In the genomic region with DNA sequence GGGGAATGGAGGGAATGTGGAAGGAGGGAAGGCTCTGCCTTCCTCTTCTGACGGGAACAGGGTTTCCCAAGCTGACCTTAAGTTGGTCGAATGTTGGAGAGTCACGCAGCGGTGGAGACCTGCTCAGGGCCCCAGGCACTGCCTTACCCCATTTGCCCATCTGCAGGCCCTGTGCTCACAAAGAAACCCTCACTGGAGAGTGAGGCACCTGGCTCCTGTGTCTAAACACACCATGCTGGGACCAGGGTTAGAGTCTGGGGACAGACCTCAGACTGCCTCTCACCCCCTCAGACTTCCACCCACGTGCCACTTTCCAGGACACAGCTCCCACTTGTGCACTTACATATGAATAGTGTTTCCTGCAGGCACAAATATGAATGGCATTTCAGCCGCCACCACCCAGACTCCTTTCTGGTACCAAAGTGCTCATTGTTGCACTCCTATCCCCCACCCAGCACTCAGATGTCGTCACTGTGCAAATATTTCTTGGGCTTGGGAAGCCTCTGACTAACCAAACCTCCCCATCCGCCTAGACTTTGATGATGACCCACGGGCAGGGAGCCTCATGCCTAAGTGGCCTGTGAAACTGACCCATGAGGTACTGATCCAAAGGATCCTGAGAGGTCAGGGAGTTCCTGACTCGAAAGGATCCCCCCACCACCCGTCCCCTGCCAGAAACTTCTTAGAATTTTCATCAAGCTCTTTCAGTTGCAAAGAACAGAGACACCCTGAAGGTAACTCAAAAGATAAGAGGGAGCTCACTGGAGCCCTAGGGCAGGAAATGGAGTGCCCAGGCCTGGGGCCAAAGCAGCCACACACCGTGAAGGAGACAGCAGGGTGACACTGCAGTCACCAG, we compare ENCODE assay signal across 1 cellular context.
A peak's percentile ranks its signal among the peaks of the same experiment; 100 is the strongest.
TF ChIP-seq lines count a peak whose summit lies in the region.

No MANE protein-coding gene starts in this region.

TF ChIP-seq in HepG2, 621 proteins besides CTCF, POLR2A, EP300 and RAD21 (continued from another document and continues in another):
- peak; percentile 45; the same call in 1 of the 2 replicates for TF ChIP-seq ZNF280D (CRISPR knock-in tag; IDR thresholded peaks at IDR 0.05)
- TF ChIP-seq TEAD2 (CRISPR knock-in tag; IDR thresholded peaks at IDR 0.05) = no peak
- peak; percentile 92 for TF ChIP-seq CEBPG (CRISPR knock-in tag; IDR thresholded peaks at IDR 0.05)
- no peak for TF ChIP-seq ZNF776 (CRISPR knock-in tag; IDR thresholded peaks at IDR 0.05)
- TF ChIP-seq, protein P1, sequence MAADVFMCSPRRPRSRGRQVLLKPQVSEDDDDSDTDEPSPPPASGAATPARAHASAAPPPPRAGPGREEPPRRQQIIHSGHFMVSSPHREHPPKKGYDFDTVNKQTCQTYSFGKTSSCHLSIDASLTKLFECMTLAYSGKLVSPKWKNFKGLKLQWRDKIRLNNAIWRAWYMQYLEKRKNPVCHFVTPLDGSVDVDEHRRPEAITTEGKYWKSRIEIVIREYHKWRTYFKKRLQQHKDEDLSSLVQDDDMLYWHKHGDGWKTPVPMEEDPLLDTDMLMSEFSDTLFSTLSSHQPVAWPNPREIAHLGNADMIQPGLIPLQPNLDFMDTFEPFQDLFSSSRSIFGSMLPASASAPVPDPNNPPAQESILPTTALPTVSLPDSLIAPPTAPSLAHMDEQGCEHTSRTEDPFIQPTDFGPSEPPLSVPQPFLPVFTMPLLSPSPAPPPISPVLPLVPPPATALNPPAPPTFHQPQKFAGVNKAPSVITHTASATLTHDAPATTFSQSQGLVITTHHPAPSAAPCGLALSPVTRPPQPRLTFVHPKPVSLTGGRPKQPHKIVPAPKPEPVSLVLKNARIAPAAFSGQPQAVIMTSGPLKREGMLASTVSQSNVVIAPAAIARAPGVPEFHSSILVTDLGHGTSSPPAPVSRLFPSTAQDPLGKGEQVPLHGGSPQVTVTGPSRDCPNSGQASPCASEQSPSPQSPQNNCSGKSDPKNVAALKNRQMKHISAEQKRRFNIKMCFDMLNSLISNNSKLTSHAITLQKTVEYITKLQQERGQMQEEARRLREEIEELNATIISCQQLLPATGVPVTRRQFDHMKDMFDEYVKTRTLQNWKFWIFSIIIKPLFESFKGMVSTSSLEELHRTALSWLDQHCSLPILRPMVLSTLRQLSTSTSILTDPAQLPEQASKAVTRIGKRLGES (CRISPR knock-in tag; IDR thresholded peaks at IDR 0.05; ENCODE audit: borderline replicate concordance) = no peak
- no peak for TF ChIP-seq JUNB (CRISPR knock-in tag; IDR thresholded peaks at IDR 0.05; ENCODE audit: borderline replicate concordance)
- TF ChIP-seq, protein P2, sequence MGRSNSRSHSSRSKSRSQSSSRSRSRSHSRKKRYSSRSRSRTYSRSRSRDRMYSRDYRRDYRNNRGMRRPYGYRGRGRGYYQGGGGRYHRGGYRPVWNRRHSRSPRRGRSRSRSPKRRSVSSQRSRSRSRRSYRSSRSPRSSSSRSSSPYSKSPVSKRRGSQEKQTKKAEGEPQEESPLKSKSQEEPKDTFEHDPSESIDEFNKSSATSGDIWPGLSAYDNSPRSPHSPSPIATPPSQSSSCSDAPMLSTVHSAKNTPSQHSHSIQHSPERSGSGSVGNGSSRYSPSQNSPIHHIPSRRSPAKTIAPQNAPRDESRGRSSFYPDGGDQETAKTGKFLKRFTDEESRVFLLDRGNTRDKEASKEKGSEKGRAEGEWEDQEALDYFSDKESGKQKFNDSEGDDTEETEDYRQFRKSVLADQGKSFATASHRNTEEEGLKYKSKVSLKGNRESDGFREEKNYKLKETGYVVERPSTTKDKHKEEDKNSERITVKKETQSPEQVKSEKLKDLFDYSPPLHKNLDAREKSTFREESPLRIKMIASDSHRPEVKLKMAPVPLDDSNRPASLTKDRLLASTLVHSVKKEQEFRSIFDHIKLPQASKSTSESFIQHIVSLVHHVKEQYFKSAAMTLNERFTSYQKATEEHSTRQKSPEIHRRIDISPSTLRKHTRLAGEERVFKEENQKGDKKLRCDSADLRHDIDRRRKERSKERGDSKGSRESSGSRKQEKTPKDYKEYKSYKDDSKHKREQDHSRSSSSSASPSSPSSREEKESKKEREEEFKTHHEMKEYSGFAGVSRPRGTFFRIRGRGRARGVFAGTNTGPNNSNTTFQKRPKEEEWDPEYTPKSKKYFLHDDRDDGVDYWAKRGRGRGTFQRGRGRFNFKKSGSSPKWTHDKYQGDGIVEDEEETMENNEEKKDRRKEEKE (IDR thresholded peaks at IDR 0.05) = no peak
- peak; percentile 65 for TF ChIP-seq ZFY (CRISPR knock-in tag; IDR thresholded peaks at IDR 0.05)
- no peak for TF ChIP-seq ZMAT5 (CRISPR knock-in tag; IDR thresholded peaks at IDR 0.05; ENCODE audit: borderline replicate concordance, low read depth)
- no peak; the same call in none of the 2 replicates for TF ChIP-seq GFI1 (CRISPR knock-in tag; IDR thresholded peaks at IDR 0.05; ENCODE audit: borderline replicate concordance)
- TF ChIP-seq SRSF9 (IDR thresholded peaks at IDR 0.05; ENCODE audit: borderline replicate concordance, insufficient read depth, low read depth, low read length, poor library complexity, severe bottlenecking) = no peak
- TF ChIP-seq DRAP1 (CRISPR knock-in tag; IDR thresholded peaks at IDR 0.05) = 0 out of 2 replicates have a peak, but pooled peaks have one; percentile 49
- no peak for TF ChIP-seq STAT6 (CRISPR knock-in tag; IDR thresholded peaks at IDR 0.05; ENCODE audit: borderline replicate concordance)
- no peak; the same call in 1 of the 2 replicates for TF ChIP-seq TP53 (CRISPR knock-in tag; conservative IDR thresholded peaks at IDR 0.05)
- TF ChIP-seq ZMYM3 (CRISPR knock-in tag; IDR thresholded peaks at IDR 0.05) = peak; percentile 79
- TF ChIP-seq ZNF414 (CRISPR knock-in tag; IDR thresholded peaks at IDR 0.05) = peak; percentile 88
- TF ChIP-seq ZNF484 (CRISPR knock-in tag; IDR thresholded peaks at IDR 0.05; ENCODE audit: borderline replicate concordance, low read depth) = no peak
- TF ChIP-seq KDM5A (IDR thresholded peaks at IDR 0.05; ENCODE audit: borderline replicate concordance, low read length) = no peak
- TF ChIP-seq, protein P3, sequence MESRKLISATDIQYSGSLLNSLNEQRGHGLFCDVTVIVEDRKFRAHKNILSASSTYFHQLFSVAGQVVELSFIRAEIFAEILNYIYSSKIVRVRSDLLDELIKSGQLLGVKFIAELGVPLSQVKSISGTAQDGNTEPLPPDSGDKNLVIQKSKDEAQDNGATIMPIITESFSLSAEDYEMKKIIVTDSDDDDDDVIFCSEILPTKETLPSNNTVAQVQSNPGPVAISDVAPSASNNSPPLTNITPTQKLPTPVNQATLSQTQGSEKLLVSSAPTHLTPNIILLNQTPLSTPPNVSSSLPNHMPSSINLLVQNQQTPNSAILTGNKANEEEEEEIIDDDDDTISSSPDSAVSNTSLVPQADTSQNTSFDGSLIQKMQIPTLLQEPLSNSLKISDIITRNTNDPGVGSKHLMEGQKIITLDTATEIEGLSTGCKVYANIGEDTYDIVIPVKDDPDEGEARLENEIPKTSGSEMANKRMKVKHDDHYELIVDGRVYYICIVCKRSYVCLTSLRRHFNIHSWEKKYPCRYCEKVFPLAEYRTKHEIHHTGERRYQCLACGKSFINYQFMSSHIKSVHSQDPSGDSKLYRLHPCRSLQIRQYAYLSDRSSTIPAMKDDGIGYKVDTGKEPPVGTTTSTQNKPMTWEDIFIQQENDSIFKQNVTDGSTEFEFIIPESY (CRISPR knock-in tag; IDR thresholded peaks at IDR 0.05) = peak; percentile 50; the same call in 1 of the 2 replicates
- no peak for TF ChIP-seq REXO4 (CRISPR knock-in tag; IDR thresholded peaks at IDR 0.05; ENCODE audit: borderline replicate concordance)
- TF ChIP-seq ZBTB3 (CRISPR knock-in tag; IDR thresholded peaks at IDR 0.05; ENCODE audit: borderline replicate concordance, low read depth) = 0 out of 2 replicates have a peak, but pooled peaks have one; percentile 24
- peak; percentile 36; the same call in 1 of the 2 replicates for TF ChIP-seq SPEN (CRISPR knock-in tag; IDR thresholded peaks at IDR 0.05; ENCODE audit: low read depth)
- peak; percentile 96 for TF ChIP-seq FOSL2 (CRISPR knock-in tag; IDR thresholded peaks at IDR 0.05)
- TF ChIP-seq TEAD3 (CRISPR knock-in tag; optimal IDR thresholded peaks at IDR 0.05; ENCODE audit: borderline replicate concordance) = peak; percentile 99
- TF ChIP-seq ZFP36 (IDR thresholded peaks at IDR 0.05; ENCODE audit: borderline replicate concordance, low read depth, low read length, partially characterized antibody) = no peak
- TF ChIP-seq MBD4 (IDR thresholded peaks at IDR 0.05; ENCODE audit: borderline replicate concordance, low read length) = no peak
- no peak; the same call in 1 of the 2 replicates for TF ChIP-seq SRF (IDR thresholded peaks at IDR 0.05; ENCODE audit: low read depth, low read length)
- TF ChIP-seq, protein P4, sequence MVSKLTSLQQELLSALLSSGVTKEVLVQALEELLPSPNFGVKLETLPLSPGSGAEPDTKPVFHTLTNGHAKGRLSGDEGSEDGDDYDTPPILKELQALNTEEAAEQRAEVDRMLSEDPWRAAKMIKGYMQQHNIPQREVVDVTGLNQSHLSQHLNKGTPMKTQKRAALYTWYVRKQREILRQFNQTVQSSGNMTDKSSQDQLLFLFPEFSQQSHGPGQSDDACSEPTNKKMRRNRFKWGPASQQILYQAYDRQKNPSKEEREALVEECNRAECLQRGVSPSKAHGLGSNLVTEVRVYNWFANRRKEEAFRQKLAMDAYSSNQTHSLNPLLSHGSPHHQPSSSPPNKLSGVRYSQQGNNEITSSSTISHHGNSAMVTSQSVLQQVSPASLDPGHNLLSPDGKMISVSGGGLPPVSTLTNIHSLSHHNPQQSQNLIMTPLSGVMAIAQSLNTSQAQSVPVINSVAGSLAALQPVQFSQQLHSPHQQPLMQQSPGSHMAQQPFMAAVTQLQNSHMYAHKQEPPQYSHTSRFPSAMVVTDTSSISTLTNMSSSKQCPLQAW (CRISPR knock-in tag; IDR thresholded peaks at IDR 0.05) = peak; percentile 91
- peak; percentile 86 for TF ChIP-seq ZBTB20 (CRISPR knock-in tag; IDR thresholded peaks at IDR 0.05; ENCODE audit: borderline replicate concordance, low read depth)
- TF ChIP-seq RELA (CRISPR knock-in tag; IDR thresholded peaks at IDR 0.05) = no peak
- peak; percentile 75; the same call in 1 of the 3 replicates for TF ChIP-seq MXI1 (IDR thresholded peaks at IDR 0.05; ENCODE audit: borderline replicate concordance, low read depth, low read length)
- peak; percentile 95 for TF ChIP-seq ISL2 (CRISPR knock-in tag; IDR thresholded peaks at IDR 0.05)
- TF ChIP-seq KDM1A (CRISPR knock-in tag; IDR thresholded peaks at IDR 0.05) = peak; percentile 73
- TF ChIP-seq ZNF704 (CRISPR knock-in tag; IDR thresholded peaks at IDR 0.05; ENCODE audit: borderline replicate concordance) = no peak; the same call in 1 of the 2 replicates
- TF ChIP-seq ZNF629 (CRISPR knock-in tag; conservative IDR thresholded peaks at IDR 0.05) = peak; percentile 37
- no peak for TF ChIP-seq U2AF2 (IDR thresholded peaks at IDR 0.05; ENCODE audit: low read depth, low read length)
- TF ChIP-seq EHMT2 (IDR thresholded peaks at IDR 0.05; ENCODE audit: borderline replicate concordance, low read depth, low read length) = no peak
